In genomic region chr13:41941174-41941573, GRCh38 we compare ENCODE assay signal across 1 cellular context.
TF ChIP-seq lines count a peak whose summit lies in the region.

No MANE protein-coding gene starts in this region.

TF ChIP-seq in K562, 482 proteins besides CTCF, POLR2A, EP300 and RAD21 (continued from another document):
- TF ChIP-seq ATF2 (CRISPR knock-in tag; IDR thresholded peaks at IDR 0.05) (no peak), ETV5 (CRISPR knock-in tag; IDR thresholded peaks at IDR 0.05; ENCODE audit: low read depth) (no peak), FOSL1 (tag; conservative IDR thresholded peaks at IDR 0.05) (0 out of 2 replicates have a peak, but pooled peaks have one; percentile 39), POLR2G (IDR thresholded peaks at IDR 0.05; ENCODE audit: low read depth, low read length) (no peak), ARID1B (IDR thresholded peaks at IDR 0.05) (peak; percentile 32; the same call in 1 of the 2 replicates), RBM22 (IDR thresholded peaks at IDR 0.05; ENCODE audit: low read depth, low read length, poor library complexity, severe bottlenecking) (no peak), SMARCE1 (IDR thresholded peaks at IDR 0.05) (peak; percentile 14; the same call in 1 of the 2 replicates), DPF2 (IDR thresholded peaks at IDR 0.05) (0 out of 2 replicates have a peak, but pooled peaks have one; percentile 47)
